ENCODE assay signal across 8 cellular contexts in genomic region chr7:35800718-35801391, GRCh38. TPM values are rescaled to one million over a fixed set of nuclear protein-coding genes. Genes with fewer than 3 reads are reported as not detected.
A peak's percentile ranks its signal among the peaks of the same experiment; 100 is the strongest.
DNase-seq lines count a peak whose midpoint lies in the region; ATAC-seq and TF ChIP-seq lines count a peak whose summit lies in the region.

TSS of gene SEPTIN7 (plus strand) at chr7:35801057. CDS start at chr7:35801210, 153 bp downstream.

- CTCF ChIA-PET in CD8-positive, alpha-beta memory T cell (lab: Charles Lee): interaction anchor here (0.6 to 2.9 kb wide), 22 partner anchors 11 to 143 kb away, joined by 3 to 42 read pairs (median 3); partner anchors contain the start of gene HERPUD2

- peak within 1 kb of the TSS; percentile 92 for H3K4me3 ChIP-seq in CD8-positive, alpha-beta memory T cell (ENCODE audit: low read length)
- H3K4me3 ChIP-seq in lung: peak within 1 kb of the TSS; percentile 78

- POLR2A ChIA-PET in CD8-positive, alpha-beta memory T cell (lab: Charles Lee): interaction anchor here (0.6 to 3.9 kb wide), 16 partner anchors 12 to 1647 kb away, joined by 3 to 62 read pairs (median 4); partner anchors contain the start of gene HERPUD2

- no peaks in the 10 kb centered on the region for H3K9me3 ChIP-seq in CD8-positive, alpha-beta memory T cell (ENCODE audit: low read length)
- no peaks in the 10 kb centered on the region for H3K9me3 ChIP-seq in lung (ENCODE audit: control insufficient read depth in 2 of 2, insufficient read depth in 1 of 2, low read length in 1 of 2)

- WGBS in lung, 2 donors: 0 to 1% methylated on average over 48 to 62 of the region's 62 CpGs

- peak; percentile 98 to 100 (median 99) for DNase-seq in CD8-positive, alpha-beta memory T cell
- DNase-seq in HS-5 (ENCODE audit: low read depth): peak; percentile 98
- DNase-seq in NK-92 treated with Interleukin-12 subunit alpha and Interleukin-12 subunit beta, amount 100 ng/mL, for 24 hours (lab: John Stamatoyannopoulos, UW): peak; percentile 95
- peak; percentile 99 for DNase-seq in activated CD8-positive, alpha-beta memory T cell treated with anti-CD3 and anti-CD28 coated beads for 24 hours
- DNase-seq in effector CD4-positive, alpha-beta T cell: peak; percentile 99
- DNase-seq in lung (ENCODE audit: low spot score): peak; percentile 100
- DNase-seq in stimulated activated CD4-positive, alpha-beta T cell treated with anti-CD3 and anti-CD28 coated beads, TNF-alpha, amount 100 ng/mL, for 4 hours (ENCODE audit: low read depth in 3 of 3): peak; percentile 95 to 99 (median 98)

- H3K27me3 Mint-ChIP-seq in CD8-positive, alpha-beta memory T cell: peaks cover 0 to 3% of the 10 kb centered on the region in 2 donors

- ATAC-seq in GM19468 (IDR thresholded peaks at IDR 0.05; ENCODE audit: extremely low read depth, unreplicated experiment) (peak; percentile 66), lung (ENCODE audit: insufficient read depth, low FRiP score) (peak; percentile 97)

- peak within 1 kb of the TSS; percentile 96 for H3K27ac ChIP-seq in CD8-positive, alpha-beta memory T cell (ENCODE audit: low read depth, low read length)
- H3K27ac ChIP-seq in lung (ENCODE audit: low read depth in 1 of 2, low read length in 1 of 2): peak within 1 kb of the TSS; percentile 98 to 99

- H3K9me3 Mint-ChIP-seq in CD8-positive, alpha-beta memory T cell: no peaks in the 10 kb centered on the region

- no peak for TF ChIP-seq CTCF in lung (IDR thresholded peaks at IDR 0.05; ENCODE audit: control extremely low read depth, extremely low read depth)

- peak within 1 kb of the TSS; percentile 86 to 97 (median 97) for H3K4me3 Mint-ChIP-seq in CD8-positive, alpha-beta memory T cell

- H3K4me1 Mint-ChIP-seq in CD8-positive, alpha-beta memory T cell: peaks cover 43 to 52% (median 48%) of the 10 kb centered on the region in 3 donors

- peaks cover 39% of the 10 kb centered on the region for H3K4me1 ChIP-seq in CD8-positive, alpha-beta memory T cell (ENCODE audit: insufficient read depth, low read length)
- peaks cover 2 to 15% of the 10 kb centered on the region in 2 donors for H3K4me1 ChIP-seq in lung (ENCODE audit: control insufficient read depth in 2 of 2, insufficient read depth in 2 of 2, low read length in 2 of 2)

- H3K27ac Mint-ChIP-seq in CD8-positive, alpha-beta memory T cell: peak within 1 kb of the TSS; percentile 98 to 100 (median 99)

- no peaks in the 10 kb centered on the region for H3K27me3 ChIP-seq in CD8-positive, alpha-beta memory T cell (ENCODE audit: insufficient read depth, low read length, poor library complexity, severe bottlenecking)
- H3K27me3 ChIP-seq in lung (ENCODE audit: control insufficient read depth, insufficient read depth): no peaks in the 10 kb centered on the region

- H3K36me3 ChIP-seq in CD8-positive, alpha-beta memory T cell (ENCODE audit: insufficient read depth, low read length): no peaks in the 10 kb centered on the region
- H3K36me3 ChIP-seq in lung (ENCODE audit: control insufficient read depth in 2 of 2, insufficient read depth in 2 of 2, low read length in 2 of 2): no peaks in the 10 kb centered on the region

- H3K36me3 Mint-ChIP-seq in CD8-positive, alpha-beta memory T cell: peaks cover 0 to 24% (median 5%) of the 10 kb centered on the region in 3 donors

RNA-seq across cellular contexts. Expression of gene SEPTIN7, which starts in this region (rescaled TPM):
- 100 to 1,000 TPM; 270 TPM for total RNA-seq in CD8-positive, alpha-beta memory T cell
- 671 TPM for polyA plus RNA-seq in CD8-positive, alpha-beta memory T cell
- total RNA-seq in lung: 100 to 1,000 TPM; 130 to 296 TPM
- 100 to 1,000 TPM; 101 to 133 TPM for polyA plus RNA-seq in lung

Comparison
In these comparisons a context has a peak if more than half of its experiments do, and no peak if none do; other contexts are left out.
1. Peak in every context shown above with its lines: DNase-seq, ATAC-seq, H3K4me3 ChIP-seq and H3K27ac ChIP-seq.